Comparison of ENCODE assay signal across 21 cellular contexts in the genomic region with DNA sequence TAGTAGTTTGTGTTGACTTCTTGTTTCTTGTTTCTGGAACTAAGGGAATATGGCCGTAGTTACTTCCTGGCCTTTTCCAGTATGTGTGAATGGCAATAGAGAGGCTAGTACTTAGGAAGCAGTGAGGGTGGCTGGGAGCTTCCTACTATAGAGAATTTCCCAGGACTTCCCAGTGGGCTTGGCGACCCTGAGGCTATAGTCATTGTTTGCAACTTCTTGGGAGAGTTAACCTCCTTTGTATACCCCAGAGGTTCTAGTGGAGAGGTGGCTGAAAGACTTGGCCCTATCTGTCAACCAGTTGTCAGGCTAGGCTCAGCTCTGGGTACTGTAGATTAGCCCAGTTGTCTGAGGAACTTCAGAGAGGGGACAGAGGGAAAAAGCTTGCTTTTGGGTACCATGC. TPM values are rescaled to one million over a fixed set of nuclear protein-coding genes. Genes with fewer than 3 reads are reported as not detected.
DNase-seq lines count a peak whose midpoint lies in the region; ATAC-seq, FAIRE-seq and TF ChIP-seq lines count a peak whose summit lies in the region.
"Had no signal": no experiment of that assay in that cellular context is flagged by ENCODE, and none has a peak within 500 bp of the region (broad histone marks: within the 10 kb centered on the region; RNA-seq: fewer than 3 reads in every experiment).

No MANE protein-coding gene starts in this region.

- no peak for ATAC-seq in GM21360 (IDR thresholded peaks at IDR 0.05; ENCODE audit: unreplicated experiment)

- WGBS in HUES64, result 83% methylated on average over 2 of the region's 2 CpGs

- H3K4me3 ChIP-seq in HUES64 (ENCODE audit: low read length) (no peak overlapping the region), bronchial epithelial cell (ENCODE audit: low read depth, low read length) (no peak overlapping the region), left ventricle myocardium inferior (no peak overlapping the region)
- H3K4me3 ChIP-seq: HAP-1 had no signal

- H3K27ac ChIP-seq in HUES64 (ENCODE audit: low read depth, low read length) (peak overlapping the region; percentile 28; the same call in 1 of the 2 replicates), left ventricle myocardium inferior (replicated peaks) (no peak overlapping the region)

- peaks cover 59% of the 10 kb centered on the region for H3K36me3 Mint-ChIP-seq in nephron progenitor cell (ENCODE audit: low read depth)
- H3K36me3 Mint-ChIP-seq: CD4-positive, alpha-beta memory T cell had no signal

- no peaks in the 10 kb centered on the region for H3K4me1 ChIP-seq in HUES64 (ENCODE audit: insufficient read depth, low read length)
- H3K4me1 ChIP-seq in left ventricle myocardium inferior, result no peaks in the 10 kb centered on the region
- H3K4me1 ChIP-seq: HAP-1 had no signal

- no peaks in the 10 kb centered on the region for H3K27me3 ChIP-seq in HUES64 (ENCODE audit: insufficient read depth, low read length)
- H3K27me3 ChIP-seq in bronchial epithelial cell (ENCODE audit: control insufficient read depth, insufficient read depth, low read length), result no peaks in the 10 kb centered on the region
- no peaks in the 10 kb centered on the region for H3K27me3 ChIP-seq in left ventricle myocardium inferior (ENCODE audit: low read depth)

- H3K9ac ChIP-seq in HUES64 (ENCODE audit: low read depth, low read length), result no peak overlapping the region

- H3K9me3 ChIP-seq in HUES64 (ENCODE audit: insufficient read depth, low read depth, low read length) (no peaks in the 10 kb centered on the region), left ventricle myocardium inferior (replicated peaks) (no peaks in the 10 kb centered on the region)
- H3K9me3 ChIP-seq: HAP-1 had no signal

- peak; percentile 70 for FAIRE-seq in bronchial epithelial cell (lab: Jason Lieb, UNC)
- FAIRE-seq: G401.6, GM12892, GM19239, H54 had no signal

- no peaks in the 10 kb centered on the region for H3K4me1 Mint-ChIP-seq in nephron progenitor cell
- H3K4me1 Mint-ChIP-seq: CD4-positive, alpha-beta memory T cell had no signal

- H3K27ac Mint-ChIP-seq in nephron progenitor cell, result peak overlapping the region; percentile 55
- H3K27ac Mint-ChIP-seq: HFFc6 had no signal

- intact Hi-C loops in left ventricle myocardium inferior (cut with micrococcal nuclease), result no loop called here

- no peaks in the 10 kb centered on the region for H3K9me3 Mint-ChIP-seq in nephron progenitor cell
- H3K9me3 Mint-ChIP-seq: CD4-positive, alpha-beta memory T cell; HFFc6 had no signal

- no peaks in the 10 kb centered on the region for H3K27me3 Mint-ChIP-seq in nephron progenitor cell (ENCODE audit: low read depth, poor library complexity)
- H3K27me3 Mint-ChIP-seq: CD4-positive, alpha-beta memory T cell had no signal

- peaks cover 97% of the 10 kb centered on the region for H3K36me3 ChIP-seq in HUES64 (ENCODE audit: insufficient read depth, low read length)
- peaks cover 1% of the 10 kb centered on the region for H3K36me3 ChIP-seq in bronchial epithelial cell (ENCODE audit: control insufficient read depth, insufficient read depth, low read length)
- no peaks in the 10 kb centered on the region for H3K36me3 ChIP-seq in left ventricle myocardium inferior

- H3K4me3 Mint-ChIP-seq in nephron progenitor cell, result no peak overlapping the region
- H3K4me3 Mint-ChIP-seq: CD4-positive, alpha-beta memory T cell; HFFc6 had no signal

- TF ChIP-seq CTCF in bronchial epithelial cell (IDR thresholded peaks at IDR 0.05; ENCODE audit: insufficient read depth, low read length, severe bottlenecking), result no peak
- no peak for TF ChIP-seq CTCF in nephron progenitor cell (IDR thresholded peaks at IDR 0.05)
- TF ChIP-seq CTCF in left ventricle myocardium inferior (IDR thresholded peaks at IDR 0.05; ENCODE audit: borderline replicate concordance), result no peak

- peak; percentile 85 for DNase-seq in ELF-1 (ENCODE audit: low read depth, low spot score)
- no peak for DNase-seq in bronchial epithelial cell (ENCODE audit: low read depth)
- no peak for DNase-seq in nephron progenitor cell
- DNase-seq in left ventricle myocardium inferior, result no peak
- no peak for DNase-seq in SW480 (ENCODE audit: low spot score)
- DNase-seq: 8988T; C1 segment of cervical spinal cord; Calu3; CD4-positive, alpha-beta memory T cell; COR-L47; DMS53; DMS79 treated with DMSO at 0.1 percent for 48 hours; GOT3; HFFc6 had no signal

RNA-seq across cellular contexts. Expression of a gene that starts 15.6 kb away (rescaled TPM):
- 33.9 TPM for polyA plus RNA-seq in HUES64 (2013, experiment 1 of 2)
- polyA plus RNA-seq in HUES64 (2013, experiment 2 of 2), result 31.5 TPM
- total RNA-seq in bronchial epithelial cell (0.13 and 0.26 TPM in 2 replicates), left ventricle myocardium inferior (0.71 TPM)

RNA-seq across cellular contexts. Expression of a gene that starts 40.3 kb away (rescaled TPM):
- 37.7 TPM for polyA plus RNA-seq in HUES64 (2013, experiment 1 of 2)
- 38.4 TPM for polyA plus RNA-seq in HUES64 (2013, experiment 2 of 2)
- 53.7 and 71.6 TPM in 2 replicates for total RNA-seq in bronchial epithelial cell
- total RNA-seq in left ventricle myocardium inferior, result 38.8 TPM

RNA-seq across cellular contexts. Expression of a gene that starts 40.4 kb away (rescaled TPM):
- 545 TPM for polyA plus RNA-seq in HUES64 (2013, experiment 1 of 2)
- polyA plus RNA-seq in HUES64 (2013, experiment 2 of 2), result 552 TPM
- total RNA-seq in bronchial epithelial cell (534 and 762 TPM in 2 replicates), left ventricle myocardium inferior (1,085 TPM)
